13 cellular contexts compared by ENCODE assay signal in genomic region chr18:26556573-26556972, GRCh38. TPM values are rescaled to one million over a fixed set of nuclear protein-coding genes. Genes with fewer than 3 reads are reported as not detected.
DNase-seq lines count a peak whose midpoint lies in the region; ATAC-seq and TF ChIP-seq lines count a peak whose summit lies in the region.
"Had no signal": no experiment of that assay in that cellular context is flagged by ENCODE, and none has a peak within 500 bp of the region (broad histone marks: within the 10 kb centered on the region; RNA-seq: fewer than 3 reads in every experiment).

No MANE protein-coding gene starts in this region.

- peak; percentile 75 for ATAC-seq in GM19372 (IDR thresholded peaks at IDR 0.05; ENCODE audit: low read depth, unreplicated experiment)
- peak; percentile 87 for ATAC-seq in HG02938 (IDR thresholded peaks at IDR 0.05; ENCODE audit: unreplicated experiment)
- ATAC-seq: Panc1 had no signal

- 64 to 86% (median 74%) methylated on average over 3 of the region's 3 CpGs for WGBS in spleen, 5 donors

- CTCF ChIA-PET in activated CD4-positive, alpha-beta T cell treated with anti-CD3 and anti-CD28 coated beads, Interleukin-2, amount 10 ng/mL, durations not matched to agents 7 days and 5 days (lab: Charles Lee), result no interaction called here

- intact Hi-C loops in ascending aorta (cut with DNase I), result no loop called here
- intact Hi-C loops in spleen (cut with DNase I; ENCODE audit: low total_unique reads), result no loop called here

- no peak overlapping the region for H3K4me3 Mint-ChIP-seq in activated CD4-positive, alpha-beta T cell treated with anti-CD3 and anti-CD28 coated beads, Interleukin-2, amount 10 ng/mL, durations not matched to agents 7 days and 5 days

- H3K4me1 ChIP-seq in ascending aorta, result peaks cover 0 to 8% of the 10 kb centered on the region in 2 donors
- peaks cover 0 to 2% (median 0%) of the 10 kb centered on the region in 6 donors for H3K4me1 ChIP-seq in spleen
- no peaks in the 10 kb centered on the region for H3K4me1 ChIP-seq in effector memory CD4-positive, alpha-beta T cell (ENCODE audit: control insufficient read depth, insufficient read depth, low read length, poor library complexity, severe bottlenecking)

- H3K27ac ChIP-seq in ascending aorta, result peak overlapping the region; percentile 53 to 63
- H3K27ac ChIP-seq in spleen, result no peak overlapping the region
- no peak overlapping the region for H3K27ac ChIP-seq in effector memory CD4-positive, alpha-beta T cell (ENCODE audit: insufficient read depth, low read length, poor library complexity, severe bottlenecking)
- H3K27ac ChIP-seq: upper lobe of left lung had no signal

- no peaks in the 10 kb centered on the region for H3K9me3 Mint-ChIP-seq in activated CD4-positive, alpha-beta T cell treated with anti-CD3 and anti-CD28 coated beads, Interleukin-2, amount 10 ng/mL, durations not matched to agents 7 days and 5 days

- H3K27ac Mint-ChIP-seq in activated CD4-positive, alpha-beta T cell treated with anti-CD3 and anti-CD28 coated beads, Interleukin-2, amount 10 ng/mL, durations not matched to agents 7 days and 5 days, result no peak overlapping the region

- TF ChIP-seq CTCF in ascending aorta (IDR thresholded peaks at IDR 0.05), result no peak
- TF ChIP-seq CTCF in spleen (IDR thresholded peaks at IDR 0.05 in 8 of 11, conservative IDR thresholded peaks at IDR 0.05 in 3 of 11), result no peak

- no peak for TF ChIP-seq POLR2A in spleen (IDR thresholded peaks at IDR 0.05)

- H3K36me3 ChIP-seq in ascending aorta, result no peaks in the 10 kb centered on the region
- H3K36me3 ChIP-seq in spleen, result no peaks in the 10 kb centered on the region
- no peaks in the 10 kb centered on the region for H3K36me3 ChIP-seq in effector memory CD4-positive, alpha-beta T cell (ENCODE audit: control insufficient read depth, insufficient read depth, low read length)
- H3K36me3 ChIP-seq: MG63, upper lobe of left lung had no signal

- H3K4me3 ChIP-seq in ascending aorta, result no peak overlapping the region
- H3K4me3 ChIP-seq in spleen, result no peak overlapping the region
- no peak overlapping the region for H3K4me3 ChIP-seq in effector memory CD4-positive, alpha-beta T cell (ENCODE audit: insufficient read depth, low read depth, low read length, poor library complexity, severe bottlenecking)
- H3K4me3 ChIP-seq: MG63, upper lobe of left lung had no signal

- POLR2A ChIA-PET in activated CD4-positive, alpha-beta T cell treated with anti-CD3 and anti-CD28 coated beads, Interleukin-2, amount 10 ng/mL, durations not matched to agents 7 days and 5 days (lab: Charles Lee), result no interaction called here

- no peaks in the 10 kb centered on the region for H3K9me3 ChIP-seq in ascending aorta
- H3K9me3 ChIP-seq in spleen, result no peaks in the 10 kb centered on the region
- H3K9me3 ChIP-seq in effector memory CD4-positive, alpha-beta T cell (ENCODE audit: control insufficient read depth, low read length), result no peaks in the 10 kb centered on the region
- H3K9me3 ChIP-seq: MG63, upper lobe of left lung had no signal

- H3K27me3 Mint-ChIP-seq in activated CD4-positive, alpha-beta T cell treated with anti-CD3 and anti-CD28 coated beads, Interleukin-2, amount 10 ng/mL, durations not matched to agents 7 days and 5 days, result peaks cover 47% of the 10 kb centered on the region

- H3K27me3 ChIP-seq in ascending aorta, result no peaks in the 10 kb centered on the region
- peaks cover 0 to 40% (median 19%) of the 10 kb centered on the region in 7 donors for H3K27me3 ChIP-seq in spleen (replicated peaks in 1 of 7)
- no peaks in the 10 kb centered on the region for H3K27me3 ChIP-seq in effector memory CD4-positive, alpha-beta T cell (replicated peaks; ENCODE audit: control insufficient read depth, insufficient read depth, low read length, poor library complexity, severe bottlenecking)
- H3K27me3 ChIP-seq: MG63 had no signal

- H3K4me1 Mint-ChIP-seq in activated CD4-positive, alpha-beta T cell treated with anti-CD3 and anti-CD28 coated beads, Interleukin-2, amount 10 ng/mL, durations not matched to agents 7 days and 5 days, result no peaks in the 10 kb centered on the region

- H3K36me3 Mint-ChIP-seq in activated CD4-positive, alpha-beta T cell treated with anti-CD3 and anti-CD28 coated beads, Interleukin-2, amount 10 ng/mL, durations not matched to agents 7 days and 5 days (ENCODE audit: low read depth), result no peaks in the 10 kb centered on the region

- DNase-seq in AG20443 (ENCODE audit: low spot score), result peak; percentile 46
- no peak for DNase-seq in ascending aorta (ENCODE audit: low spot score in 2 of 2)
- no peak for DNase-seq in activated CD4-positive, alpha-beta T cell treated with anti-CD3 and anti-CD28 coated beads, Interleukin-2, amount 10 ng/mL, durations not matched to agents 7 days and 5 days
- DNase-seq in spleen, result no peak
- DNase-seq in effector memory CD4-positive, alpha-beta T cell, result no peak
- no peak for DNase-seq in NCI-H2196 treated with DMSO at 0.1 percent for 48 hours (lab: John Stamatoyannopoulos, UW; ENCODE audit: unreplicated experiment)
- DNase-seq: activated CD4-positive, CD25-positive, alpha-beta regulatory T cell treated with anti-CD3 and anti-CD28 coated beads, Interleukin-2, amount 50 U/mL, for 72 hours; anterior cingulate cortex; MG63; upper lobe of left lung had no signal

RNA-seq across cellular contexts. Expression of gene KCTD1, which starts 8.2 kb away (rescaled TPM):
- 1.3 TPM for total RNA-seq in ascending aorta
- 1 to 10 TPM; 4.2 to 5.3 TPM for total RNA-seq in activated CD4-positive, alpha-beta T cell treated with anti-CD3 and anti-CD28 coated beads, Interleukin-2, amount 10 ng/mL, durations not matched to agents 7 days and 5 days
- total RNA-seq in spleen, result 10 to 100 TPM in 3 of 7 donors, 1 to 10 TPM in 4; 4.5 to 11.8 (median 7.7) TPM
- 1 to 10 TPM; 1.6 to 3.1 (median 2.4) TPM for polyA plus RNA-seq in spleen

Comparison
In these comparisons a context has a peak if more than half of its experiments do, and no peak if none do; other contexts are left out.
1. H3K27ac ChIP-seq: peak in ascending aorta (2 of 2); none in spleen (0 of 8) and effector memory CD4-positive, alpha-beta T cell (single experiment).